2 cellular contexts compared by ENCODE assay signal in the genomic region with DNA sequence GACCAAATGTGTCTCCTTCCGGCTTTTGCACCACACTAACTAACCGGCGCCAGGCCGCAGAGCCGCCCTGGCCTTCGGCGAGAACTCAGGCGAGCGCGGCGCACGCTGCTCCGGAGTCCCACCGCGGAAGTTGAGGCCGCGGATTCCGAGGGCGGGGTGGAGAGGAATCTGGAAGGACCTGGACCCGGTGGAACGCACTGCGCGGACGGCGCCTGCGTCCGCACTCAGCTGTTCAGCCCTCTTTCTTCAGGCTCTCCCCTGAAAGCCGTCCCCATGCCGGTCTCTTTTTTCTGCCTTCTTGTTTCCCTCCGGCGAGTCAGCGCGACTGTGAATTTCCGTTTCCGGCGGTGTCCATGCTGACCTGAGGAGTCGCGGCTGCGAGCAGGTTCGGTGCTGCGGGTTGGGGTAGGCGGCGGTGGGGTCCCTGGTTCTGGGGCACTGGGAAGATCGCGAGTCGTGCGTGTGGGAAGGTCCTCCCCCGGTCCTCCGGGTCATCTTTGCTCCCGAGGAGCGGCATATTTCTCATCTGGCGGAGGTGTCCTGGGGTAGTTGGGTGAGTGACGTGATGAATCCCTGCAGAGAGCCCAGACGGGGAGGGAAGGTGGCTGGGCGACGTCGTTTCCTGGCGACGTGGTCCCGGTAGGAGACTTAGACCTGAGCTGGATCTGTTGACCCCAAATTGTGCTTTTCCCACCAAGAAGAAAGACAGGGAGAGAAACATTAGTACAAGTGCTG.
TF ChIP-seq lines count a peak whose summit lies in the region.

A gene with protein sequence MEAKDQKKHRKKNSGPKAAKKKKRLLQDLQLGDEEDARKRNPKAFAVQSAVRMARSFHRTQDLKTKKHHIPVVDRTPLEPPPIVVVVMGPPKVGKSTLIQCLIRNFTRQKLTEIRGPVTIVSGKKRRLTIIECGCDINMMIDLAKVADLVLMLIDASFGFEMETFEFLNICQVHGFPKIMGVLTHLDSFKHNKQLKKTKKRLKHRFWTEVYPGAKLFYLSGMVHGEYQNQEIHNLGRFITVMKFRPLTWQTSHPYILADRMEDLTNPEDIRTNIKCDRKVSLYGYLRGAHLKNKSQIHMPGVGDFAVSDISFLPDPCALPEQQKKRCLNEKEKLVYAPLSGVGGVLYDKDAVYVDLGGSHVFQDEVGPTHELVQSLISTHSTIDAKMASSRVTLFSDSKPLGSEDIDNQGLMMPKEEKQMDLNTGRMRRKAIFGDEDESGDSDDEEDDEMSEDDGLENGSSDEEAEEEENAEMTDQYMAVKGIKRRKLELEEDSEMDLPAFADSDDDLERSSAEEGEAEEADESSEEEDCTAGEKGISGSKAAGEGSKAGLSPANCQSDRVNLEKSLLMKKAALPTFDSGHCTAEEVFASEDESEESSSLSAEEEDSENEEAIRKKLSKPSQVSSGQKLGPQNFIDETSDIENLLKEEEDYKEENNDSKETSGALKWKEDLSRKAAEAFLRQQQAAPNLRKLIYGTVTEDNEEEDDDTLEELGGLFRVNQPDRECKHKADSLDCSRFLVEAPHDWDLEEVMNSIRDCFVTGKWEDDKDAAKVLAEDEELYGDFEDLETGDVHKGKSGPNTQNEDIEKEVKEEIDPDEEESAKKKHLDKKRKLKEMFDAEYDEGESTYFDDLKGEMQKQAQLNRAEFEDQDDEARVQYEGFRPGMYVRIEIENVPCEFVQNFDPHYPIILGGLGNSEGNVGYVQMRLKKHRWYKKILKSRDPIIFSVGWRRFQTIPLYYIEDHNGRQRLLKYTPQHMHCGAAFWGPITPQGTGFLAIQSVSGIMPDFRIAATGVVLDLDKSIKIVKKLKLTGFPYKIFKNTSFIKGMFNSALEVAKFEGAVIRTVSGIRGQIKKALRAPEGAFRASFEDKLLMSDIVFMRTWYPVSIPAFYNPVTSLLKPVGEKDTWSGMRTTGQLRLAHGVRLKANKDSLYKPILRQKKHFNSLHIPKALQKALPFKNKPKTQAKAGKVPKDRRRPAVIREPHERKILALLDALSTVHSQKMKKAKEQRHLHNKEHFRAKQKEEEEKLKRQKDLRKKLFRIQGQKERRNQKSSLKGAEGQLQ (plus strand): TSS at position 350 of the 735 bp plus-strand sequence. CDS start 1,600 bp downstream, outside the sequence.

TF ChIP-seq in IMR-90, 13 proteins besides CTCF, POLR2A, EP300 and RAD21:
- TF ChIP-seq FOS (IDR thresholded peaks at IDR 0.05; ENCODE audit: low read depth, low read length) (no peak), MXI1 (IDR thresholded peaks at IDR 0.05; ENCODE audit: borderline replicate concordance, low read depth, low read length) (peak; percentile 74; the same call in 1 of the 2 replicates), MAFK (IDR thresholded peaks at IDR 0.05; ENCODE audit: low read depth, low read length) (peak; percentile 55; the same call in 1 of the 2 replicates), SMC3 (IDR thresholded peaks at IDR 0.05; ENCODE audit: low read depth, low read length) (peak; percentile 15; the same call in 1 of the 2 replicates), BHLHE40 (IDR thresholded peaks at IDR 0.05; ENCODE audit: low read depth, low read length) (no peak), MAZ (IDR thresholded peaks at IDR 0.05; ENCODE audit: borderline replicate concordance, low read depth, low read length) (peak; percentile 77; the same call in 1 of the 2 replicates)
- TF ChIP-seq, protein P1, sequence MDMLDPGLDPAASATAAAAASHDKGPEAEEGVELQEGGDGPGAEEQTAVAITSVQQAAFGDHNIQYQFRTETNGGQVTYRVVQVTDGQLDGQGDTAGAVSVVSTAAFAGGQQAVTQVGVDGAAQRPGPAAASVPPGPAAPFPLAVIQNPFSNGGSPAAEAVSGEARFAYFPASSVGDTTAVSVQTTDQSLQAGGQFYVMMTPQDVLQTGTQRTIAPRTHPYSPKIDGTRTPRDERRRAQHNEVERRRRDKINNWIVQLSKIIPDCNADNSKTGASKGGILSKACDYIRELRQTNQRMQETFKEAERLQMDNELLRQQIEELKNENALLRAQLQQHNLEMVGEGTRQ (IDR thresholded peaks at IDR 0.05; ENCODE audit: low read depth, low read length), result peak; percentile 24; the same call in 1 of the 2 replicates

TF ChIP-seq in endothelial cell of umbilical vein, 7 proteins besides CTCF, POLR2A, EP300 and RAD21:
- TF ChIP-seq FOS (IDR thresholded peaks at IDR 0.05; ENCODE audit: borderline replicate concordance, insufficient read depth, low read length), result peak; percentile 37
- no peak for TF ChIP-seq GATA2 (IDR thresholded peaks at IDR 0.05; ENCODE audit: insufficient read depth, insufficient read length, low read depth, low read length)
- peak; percentile 85 for TF ChIP-seq POLR2AphosphoS5 (IDR thresholded peaks at IDR 0.05; ENCODE audit: insufficient read depth, low read depth, low read length)
- no peak for TF ChIP-seq EZH2 (IDR thresholded peaks at IDR 0.05; ENCODE audit: borderline replicate concordance, low read depth, low read length, severe bottlenecking)
- TF ChIP-seq, protein P2, sequence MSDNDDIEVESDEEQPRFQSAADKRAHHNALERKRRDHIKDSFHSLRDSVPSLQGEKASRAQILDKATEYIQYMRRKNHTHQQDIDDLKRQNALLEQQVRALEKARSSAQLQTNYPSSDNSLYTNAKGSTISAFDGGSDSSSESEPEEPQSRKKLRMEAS (IDR thresholded peaks at IDR 0.05; ENCODE audit: insufficient read depth, insufficient read length), result peak; percentile 12
- TF ChIP-seq JUN (IDR thresholded peaks at IDR 0.05; ENCODE audit: borderline replicate concordance, insufficient read depth, insufficient read length, low read depth), result no peak
- TF ChIP-seq MYC (IDR thresholded peaks at IDR 0.05; ENCODE audit: low read depth, low read length), result no peak
